13 cellular contexts compared by ENCODE assay signal in the genomic region with DNA sequence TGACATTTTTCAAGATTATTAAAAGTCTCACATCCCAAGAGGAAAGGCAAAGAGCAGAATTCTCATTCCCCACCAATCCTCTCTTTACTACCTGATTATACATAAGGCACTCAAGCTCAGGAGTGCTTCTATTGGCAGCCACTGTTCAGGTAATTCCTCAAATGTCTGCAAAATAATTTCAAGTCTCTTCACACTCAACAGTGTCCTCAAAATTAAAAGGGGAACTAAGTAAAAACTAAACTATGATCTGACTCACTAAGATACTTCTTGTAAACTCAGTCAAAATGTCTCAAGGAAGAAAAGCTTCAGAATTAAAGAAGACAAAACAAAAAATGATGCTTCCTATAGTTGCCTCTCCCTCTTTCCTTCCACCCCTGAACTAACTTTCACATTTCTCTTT.
DNase-seq lines count a peak whose midpoint lies in the region; ATAC-seq, FAIRE-seq and TF ChIP-seq lines count a peak whose summit lies in the region.
"Had no signal": no experiment of that assay in that cellular context is flagged by ENCODE, and none has a peak within 500 bp of the region (broad histone marks: within the 10 kb centered on the region; RNA-seq: fewer than 3 reads in every experiment).

No MANE protein-coding gene starts in this region.

- no peak overlapping the region for H3K4me3 ChIP-seq in tibial artery
- H3K4me3 ChIP-seq: hepatocyte, right atrium auricular region had no signal

- peaks cover 4 to 9% (median 7%) of the 10 kb centered on the region in 3 donors for H3K36me3 ChIP-seq in tibial artery

- ATAC-seq in GM18519 (IDR thresholded peaks at IDR 0.05; ENCODE audit: low FRiP score, unreplicated experiment), result peak; percentile 95
- peak; percentile 95 for ATAC-seq in GM21360 (IDR thresholded peaks at IDR 0.05; ENCODE audit: unreplicated experiment)
- peak; percentile 93 for ATAC-seq in HG03025 (IDR thresholded peaks at IDR 0.05; ENCODE audit: low FRiP score, unreplicated experiment)

- no peak for TF ChIP-seq CTCF in tibial artery (IDR thresholded peaks at IDR 0.05)

- H3K9me3 ChIP-seq in tibial artery, result no peaks in the 10 kb centered on the region
- H3K9me3 ChIP-seq: right atrium auricular region had no signal

- intact Hi-C loops in tibial artery (cut with DNase I; ENCODE audit: low total_unique reads), result no loop called here

- H3K4me1 ChIP-seq in tibial artery, result no peaks in the 10 kb centered on the region
- H3K4me1 ChIP-seq: right atrium auricular region had no signal

- no peaks in the 10 kb centered on the region for H3K27me3 ChIP-seq in tibial artery
- H3K27me3 ChIP-seq: hepatocyte, right atrium auricular region had no signal

- peak; percentile 68 for DNase-seq in MV-4-11 (lab: John Stamatoyannopoulos, UW)
- no peak for DNase-seq in tibial artery
- DNase-seq in NCI-H187 treated with DMSO at 0.1 percent for 48 hours (lab: John Stamatoyannopoulos, UW), result no peak
- no peak for DNase-seq in HTR-8/SVneo (ENCODE audit: insufficient read length, low spot score)
- no peak for DNase-seq in HT-29 (ENCODE audit: low spot score)
- DNase-seq: DMS153, NCI-H1436 had no signal

- H3K27ac ChIP-seq in tibial artery, result no peak overlapping the region
- H3K27ac ChIP-seq: hepatocyte, right atrium auricular region had no signal

- FAIRE-seq in HTR-8/SVneo (lab: Jason Lieb, UNC), result no peak
- FAIRE-seq: RCC 7860 had no signal
